8 cellular contexts compared by ENCODE assay signal in the genomic region with DNA sequence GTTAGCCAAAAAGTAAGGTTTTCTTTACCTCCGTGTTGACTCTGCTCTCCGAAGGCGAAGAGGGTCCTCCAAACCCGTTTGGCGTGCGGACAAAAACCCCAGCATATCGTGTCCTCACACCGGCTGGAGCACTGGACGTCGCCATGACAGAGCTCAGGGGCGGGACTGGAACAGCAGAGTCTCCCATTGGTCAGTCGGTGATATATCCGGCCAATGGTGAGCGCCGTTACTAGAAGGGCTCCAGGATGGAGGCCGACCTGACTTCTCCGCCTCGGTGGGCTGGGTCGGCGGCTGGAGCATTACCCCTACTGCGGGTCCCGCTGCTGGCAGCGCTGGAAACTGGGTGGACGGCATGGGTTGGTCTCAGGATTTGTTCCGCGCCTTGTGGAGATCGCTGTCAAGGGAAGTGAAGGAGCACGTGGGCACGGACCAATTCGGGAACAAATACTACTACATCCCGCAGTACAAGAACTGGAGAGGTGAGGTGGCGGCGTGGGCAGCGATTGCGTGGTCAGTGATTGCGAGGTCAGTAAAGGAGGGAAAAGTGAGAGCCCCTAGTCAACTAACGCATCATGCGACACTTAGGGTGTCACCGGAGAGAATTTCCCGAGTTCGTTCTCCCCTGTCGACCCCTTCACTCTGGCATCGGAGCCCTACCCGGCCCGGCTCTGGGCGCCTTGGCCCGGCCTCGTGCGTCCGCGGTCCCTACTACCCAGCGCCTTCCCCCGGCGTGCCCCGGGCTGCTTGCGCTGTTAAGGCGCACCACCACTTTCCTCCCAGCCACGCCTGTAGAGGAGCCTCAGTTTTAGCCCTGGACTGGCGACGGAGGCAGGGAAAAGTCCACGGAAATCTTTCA. TPM values are rescaled to one million over a fixed set of nuclear protein-coding genes. Genes with fewer than 3 reads are reported as not detected.
DNase-seq lines count a peak whose midpoint lies in the region; ATAC-seq and TF ChIP-seq lines count a peak whose summit lies in the region.

A gene with protein sequence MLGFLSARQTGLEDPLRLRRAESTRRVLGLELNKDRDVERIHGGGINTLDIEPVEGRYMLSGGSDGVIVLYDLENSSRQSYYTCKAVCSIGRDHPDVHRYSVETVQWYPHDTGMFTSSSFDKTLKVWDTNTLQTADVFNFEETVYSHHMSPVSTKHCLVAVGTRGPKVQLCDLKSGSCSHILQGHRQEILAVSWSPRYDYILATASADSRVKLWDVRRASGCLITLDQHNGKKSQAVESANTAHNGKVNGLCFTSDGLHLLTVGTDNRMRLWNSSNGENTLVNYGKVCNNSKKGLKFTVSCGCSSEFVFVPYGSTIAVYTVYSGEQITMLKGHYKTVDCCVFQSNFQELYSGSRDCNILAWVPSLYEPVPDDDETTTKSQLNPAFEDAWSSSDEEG (minus strand): TSS at position 167 of the 856 bp plus-strand sequence. CDS start 62 bp downstream, at position 105.
A gene with protein sequence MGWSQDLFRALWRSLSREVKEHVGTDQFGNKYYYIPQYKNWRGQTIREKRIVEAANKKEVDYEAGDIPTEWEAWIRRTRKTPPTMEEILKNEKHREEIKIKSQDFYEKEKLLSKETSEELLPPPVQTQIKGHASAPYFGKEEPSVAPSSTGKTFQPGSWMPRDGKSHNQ (plus strand): TSS at position 302 of the 856 bp plus-strand sequence. CDS start 51 bp downstream, at position 353.

- H3K27me3 Mint-ChIP-seq in CD4-positive, alpha-beta memory T cell, result no peaks in the 10 kb centered on the region
- no peaks in the 10 kb centered on the region for H3K27me3 Mint-ChIP-seq in activated CD4-positive, alpha-beta memory T cell treated with anti-CD3 and anti-CD28 coated beads, Interleukin-2, amount 10 ng/mL, durations not matched to agents 7 days and 5 days

- no peaks in the 10 kb centered on the region for H3K9me3 Mint-ChIP-seq in CD4-positive, alpha-beta memory T cell
- no peaks in the 10 kb centered on the region for H3K9me3 Mint-ChIP-seq in activated CD4-positive, alpha-beta memory T cell treated with anti-CD3 and anti-CD28 coated beads, Interleukin-2, amount 10 ng/mL, durations not matched to agents 7 days and 5 days

- H3K4me1 Mint-ChIP-seq in CD4-positive, alpha-beta memory T cell, result peaks cover 18 to 28% (median 23%) of the 10 kb centered on the region in 4 donors
- peaks cover 17% of the 10 kb centered on the region for H3K4me1 Mint-ChIP-seq in activated CD4-positive, alpha-beta memory T cell treated with anti-CD3 and anti-CD28 coated beads, Interleukin-2, amount 10 ng/mL, durations not matched to agents 7 days and 5 days

- H3K9me3 ChIP-seq in CD4-positive, alpha-beta memory T cell (ENCODE audit: control insufficient read depth in 1 of 2, low read length in 2 of 2), result no peaks in the 10 kb centered on the region
- no peaks in the 10 kb centered on the region for H3K9me3 ChIP-seq in lower lobe of right lung

- H3K4me3 ChIP-seq in CD4-positive, alpha-beta memory T cell (ENCODE audit: low read length in 2 of 2), result peak within 1 kb of the TSS; percentile 92 to 94
- H3K4me3 ChIP-seq in lower lobe of right lung, result peak within 1 kb of the TSS; percentile 69

- intact Hi-C loops in CD4-positive, alpha-beta memory T cell (cut with micrococcal nuclease), result loop anchor here (1.0 to 5.0 kb wide), 5 partner anchors 15 to 463 kb away; partner anchors contain the start of genes DEPDC1B, SMIM15 and ZSWIM6
- intact Hi-C loops in lower lobe of right lung (cut with DNase I), result no loop called here

- CTCF ChIA-PET in CD4-positive, alpha-beta memory T cell (lab: Charles Lee; ENCODE audit: partially characterized antibody), result interaction anchor here (0.6 to 3.0 kb wide), 3 partner anchors 14 to 1506 kb away, joined by 4 to 9 read pairs (median 4); no protein-coding TSS in a partner anchor
- CTCF ChIA-PET in activated CD4-positive, alpha-beta memory T cell treated with anti-CD3 and anti-CD28 coated beads, Interleukin-2, amount 10 ng/mL, durations not matched to agents 7 days and 5 days (lab: Charles Lee), result interaction anchor here (0.7 to 1.5 kb wide), 6 partner anchors 13 to 463 kb away, joined by 3 to 6 read pairs (median 4); partner anchors contain the start of gene ZSWIM6

- POLR2A ChIA-PET in CD4-positive, alpha-beta memory T cell (lab: Charles Lee; ENCODE audit: partially characterized antibody), result interaction anchor here (0.6 to 2.2 kb wide), 3 partner anchors 15 to 386 kb away, joined by 3 to 15 read pairs (median 5); partner anchors contain the start of genes DEPDC1B and ZSWIM6
- POLR2A ChIA-PET in activated CD4-positive, alpha-beta memory T cell treated with anti-CD3 and anti-CD28 coated beads, Interleukin-2, amount 10 ng/mL, durations not matched to agents 7 days and 5 days (lab: Charles Lee), result interaction anchor here (0.8 to 3.9 kb wide), 6 partner anchors 8 to 386 kb away, joined by 3 to 24 read pairs (median 6); partner anchors contain the start of gene DEPDC1B

- H3K4me1 ChIP-seq in CD4-positive, alpha-beta memory T cell (ENCODE audit: insufficient read depth, low read length), result peaks cover 21% of the 10 kb centered on the region
- H3K4me1 ChIP-seq in lower lobe of right lung, result peaks cover 26% of the 10 kb centered on the region

- no peak for TF ChIP-seq CTCF in lower lobe of right lung (IDR thresholded peaks at IDR 0.05)

- ATAC-seq in GM19455 (IDR thresholded peaks at IDR 0.05; ENCODE audit: unreplicated experiment) (peak; percentile 99), lower lobe of right lung (peak; percentile 99 to 100)

- H3K36me3 ChIP-seq in CD4-positive, alpha-beta memory T cell (ENCODE audit: insufficient read depth, low read length), result no peaks in the 10 kb centered on the region
- H3K36me3 ChIP-seq in lower lobe of right lung, result no peaks in the 10 kb centered on the region

- H3K27me3 ChIP-seq in CD4-positive, alpha-beta memory T cell (ENCODE audit: insufficient read depth, low read length), result no peaks in the 10 kb centered on the region
- H3K27me3 ChIP-seq in lower lobe of right lung (ENCODE audit: low read depth), result no peaks in the 10 kb centered on the region

- H3K27ac Mint-ChIP-seq in CD4-positive, alpha-beta memory T cell, result peak within 1 kb of the TSS in 3 of 7 donors; percentile 45 to 89 (median 75)
- no peak within 1 kb of the TSS for H3K27ac Mint-ChIP-seq in activated CD4-positive, alpha-beta memory T cell treated with anti-CD3 and anti-CD28 coated beads, Interleukin-2, amount 10 ng/mL, durations not matched to agents 7 days and 5 days

- DNase-seq in CD4-positive, alpha-beta memory T cell, result peak; percentile 86 to 90 (median 89)
- peak; percentile 85 for DNase-seq in HK-2 (ENCODE audit: unreplicated experiment)
- peak; percentile 72 for DNase-seq in NCI-H82 treated with DMSO at 0.1 percent for 48 hours (lab: John Stamatoyannopoulos, UW; ENCODE audit: unreplicated experiment)
- peak; percentile 91 for DNase-seq in activated CD4-positive, alpha-beta memory T cell treated with anti-CD3 and anti-CD28 coated beads, Interleukin-2, amount 10 ng/mL, durations not matched to agents 7 days and 5 days
- DNase-seq in effector CD4-positive, alpha-beta T cell, result peak; percentile 85
- DNase-seq in lower lobe of right lung, result peak; percentile 91
- DNase-seq in stimulated activated CD4-positive, alpha-beta T cell treated with anti-CD3 and anti-CD28 coated beads, TNF-alpha, amount 100 ng/mL, for 1 hour (ENCODE audit: low read depth in 3 of 3, low spot score in 1 of 3), result peak; percentile 50 to 73 (median 70)

- H3K27ac ChIP-seq in CD4-positive, alpha-beta memory T cell (ENCODE audit: low read depth, low read length), result peak within 1 kb of the TSS; percentile 60
- H3K27ac ChIP-seq in lower lobe of right lung, result peak within 1 kb of the TSS; percentile 78

- peaks cover 5% of the 10 kb centered on the region in 2 donors for H3K36me3 Mint-ChIP-seq in CD4-positive, alpha-beta memory T cell
- peaks cover 3% of the 10 kb centered on the region for H3K36me3 Mint-ChIP-seq in activated CD4-positive, alpha-beta memory T cell treated with anti-CD3 and anti-CD28 coated beads, Interleukin-2, amount 10 ng/mL, durations not matched to agents 7 days and 5 days (ENCODE audit: low read depth)

- H3K4me3 Mint-ChIP-seq in CD4-positive, alpha-beta memory T cell, result no peak within 1 kb of the TSS
- no peak within 1 kb of the TSS for H3K4me3 Mint-ChIP-seq in activated CD4-positive, alpha-beta memory T cell treated with anti-CD3 and anti-CD28 coated beads, Interleukin-2, amount 10 ng/mL, durations not matched to agents 7 days and 5 days

RNA-seq across cellular contexts. Expression of the first gene that starts in this region (rescaled TPM):
- 1 to 10 TPM; 7.1 to 9.0 TPM for total RNA-seq in CD4-positive, alpha-beta memory T cell
- polyA plus RNA-seq in CD4-positive, alpha-beta memory T cell, result 10 to 100 TPM; 10.6 to 20.5 TPM
- total RNA-seq in activated CD4-positive, alpha-beta memory T cell treated with anti-CD3 and anti-CD28 coated beads, Interleukin-2, amount 10 ng/mL, durations not matched to agents 7 days and 5 days, result 1 to 10 TPM; 5.9 to 7.3 TPM
- 10.3 TPM for total RNA-seq in lower lobe of right lung

RNA-seq across cellular contexts. Expression of the second gene that starts in this region (rescaled TPM):
- total RNA-seq in CD4-positive, alpha-beta memory T cell, result 10 to 100 TPM; 14.7 to 14.8 TPM
- 10 to 100 TPM; 34.8 to 44.9 TPM for polyA plus RNA-seq in CD4-positive, alpha-beta memory T cell
- 10 to 100 TPM; 18.3 to 21.1 TPM for total RNA-seq in activated CD4-positive, alpha-beta memory T cell treated with anti-CD3 and anti-CD28 coated beads, Interleukin-2, amount 10 ng/mL, durations not matched to agents 7 days and 5 days
- 20.0 TPM for total RNA-seq in lower lobe of right lung

Comparison
In these comparisons a context has a peak if more than half of its experiments do, and no peak if none do; other contexts are left out.
1. Peak in every context shown above with its lines: DNase-seq, ATAC-seq, H3K4me3 ChIP-seq and H3K27ac ChIP-seq.